ENCODE assay signal across 1 cellular context in genomic region chr3:129278439-129278969, GRCh38.
TF ChIP-seq lines count a peak whose summit lies in the region.

TSS of gene HMCES (plus strand) at chr3:129278870. CDS start at chr3:129279733, 863 bp downstream.

TF ChIP-seq in SK-N-SH, 30 proteins besides CTCF, POLR2A, EP300 and RAD21 (continued from another document):
- no peak for TF ChIP-seq USF1 (IDR thresholded peaks at IDR 0.05; ENCODE audit: borderline replicate concordance, low read depth)
